In the genomic region with DNA sequence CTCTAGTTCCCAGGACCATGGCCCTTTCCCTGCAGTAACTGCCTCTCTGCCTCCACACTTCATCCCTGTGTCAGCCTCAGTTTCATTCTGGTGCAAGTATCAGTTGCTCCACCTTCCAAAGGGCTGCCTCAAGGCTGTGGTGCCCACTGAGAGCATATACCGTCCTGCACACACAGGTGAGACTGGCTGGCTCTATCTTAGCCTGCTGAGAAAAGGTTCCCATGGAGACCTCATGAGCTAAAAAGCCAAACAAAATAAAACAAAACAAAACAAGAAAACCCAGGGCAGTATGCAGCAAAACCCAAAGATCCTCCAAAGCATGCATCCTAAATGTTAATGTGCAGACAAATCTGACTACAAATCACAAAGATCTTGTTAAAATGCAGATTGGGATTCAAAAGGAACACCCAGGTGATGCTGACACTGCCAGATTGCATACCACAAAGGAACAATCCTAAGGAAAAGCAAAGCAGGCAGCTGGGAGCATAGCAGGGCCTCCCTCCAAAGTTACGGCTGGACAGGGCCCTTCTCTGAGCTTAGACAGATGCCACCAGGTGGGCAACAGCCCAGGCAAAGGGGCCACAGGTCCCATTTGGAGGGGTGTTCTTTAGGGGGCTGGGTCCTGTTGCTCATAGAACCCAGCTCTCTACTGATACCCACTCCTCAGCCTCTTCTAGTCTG, we compare ENCODE assay signal across 1 cellular context.
TF ChIP-seq lines count a peak whose summit lies in the region.

No MANE protein-coding gene starts in this region.

TF ChIP-seq in GM23338, 12 proteins besides CTCF, POLR2A, EP300 and RAD21 (continued from another document):
- no peak for TF ChIP-seq JUNB (IDR thresholded peaks at IDR 0.05; ENCODE audit: unreplicated experiment)
- TF ChIP-seq POLR2AphosphoS5 (IDR thresholded peaks at IDR 0.05; ENCODE audit: low read depth): no peak
- TF ChIP-seq, protein P1, sequence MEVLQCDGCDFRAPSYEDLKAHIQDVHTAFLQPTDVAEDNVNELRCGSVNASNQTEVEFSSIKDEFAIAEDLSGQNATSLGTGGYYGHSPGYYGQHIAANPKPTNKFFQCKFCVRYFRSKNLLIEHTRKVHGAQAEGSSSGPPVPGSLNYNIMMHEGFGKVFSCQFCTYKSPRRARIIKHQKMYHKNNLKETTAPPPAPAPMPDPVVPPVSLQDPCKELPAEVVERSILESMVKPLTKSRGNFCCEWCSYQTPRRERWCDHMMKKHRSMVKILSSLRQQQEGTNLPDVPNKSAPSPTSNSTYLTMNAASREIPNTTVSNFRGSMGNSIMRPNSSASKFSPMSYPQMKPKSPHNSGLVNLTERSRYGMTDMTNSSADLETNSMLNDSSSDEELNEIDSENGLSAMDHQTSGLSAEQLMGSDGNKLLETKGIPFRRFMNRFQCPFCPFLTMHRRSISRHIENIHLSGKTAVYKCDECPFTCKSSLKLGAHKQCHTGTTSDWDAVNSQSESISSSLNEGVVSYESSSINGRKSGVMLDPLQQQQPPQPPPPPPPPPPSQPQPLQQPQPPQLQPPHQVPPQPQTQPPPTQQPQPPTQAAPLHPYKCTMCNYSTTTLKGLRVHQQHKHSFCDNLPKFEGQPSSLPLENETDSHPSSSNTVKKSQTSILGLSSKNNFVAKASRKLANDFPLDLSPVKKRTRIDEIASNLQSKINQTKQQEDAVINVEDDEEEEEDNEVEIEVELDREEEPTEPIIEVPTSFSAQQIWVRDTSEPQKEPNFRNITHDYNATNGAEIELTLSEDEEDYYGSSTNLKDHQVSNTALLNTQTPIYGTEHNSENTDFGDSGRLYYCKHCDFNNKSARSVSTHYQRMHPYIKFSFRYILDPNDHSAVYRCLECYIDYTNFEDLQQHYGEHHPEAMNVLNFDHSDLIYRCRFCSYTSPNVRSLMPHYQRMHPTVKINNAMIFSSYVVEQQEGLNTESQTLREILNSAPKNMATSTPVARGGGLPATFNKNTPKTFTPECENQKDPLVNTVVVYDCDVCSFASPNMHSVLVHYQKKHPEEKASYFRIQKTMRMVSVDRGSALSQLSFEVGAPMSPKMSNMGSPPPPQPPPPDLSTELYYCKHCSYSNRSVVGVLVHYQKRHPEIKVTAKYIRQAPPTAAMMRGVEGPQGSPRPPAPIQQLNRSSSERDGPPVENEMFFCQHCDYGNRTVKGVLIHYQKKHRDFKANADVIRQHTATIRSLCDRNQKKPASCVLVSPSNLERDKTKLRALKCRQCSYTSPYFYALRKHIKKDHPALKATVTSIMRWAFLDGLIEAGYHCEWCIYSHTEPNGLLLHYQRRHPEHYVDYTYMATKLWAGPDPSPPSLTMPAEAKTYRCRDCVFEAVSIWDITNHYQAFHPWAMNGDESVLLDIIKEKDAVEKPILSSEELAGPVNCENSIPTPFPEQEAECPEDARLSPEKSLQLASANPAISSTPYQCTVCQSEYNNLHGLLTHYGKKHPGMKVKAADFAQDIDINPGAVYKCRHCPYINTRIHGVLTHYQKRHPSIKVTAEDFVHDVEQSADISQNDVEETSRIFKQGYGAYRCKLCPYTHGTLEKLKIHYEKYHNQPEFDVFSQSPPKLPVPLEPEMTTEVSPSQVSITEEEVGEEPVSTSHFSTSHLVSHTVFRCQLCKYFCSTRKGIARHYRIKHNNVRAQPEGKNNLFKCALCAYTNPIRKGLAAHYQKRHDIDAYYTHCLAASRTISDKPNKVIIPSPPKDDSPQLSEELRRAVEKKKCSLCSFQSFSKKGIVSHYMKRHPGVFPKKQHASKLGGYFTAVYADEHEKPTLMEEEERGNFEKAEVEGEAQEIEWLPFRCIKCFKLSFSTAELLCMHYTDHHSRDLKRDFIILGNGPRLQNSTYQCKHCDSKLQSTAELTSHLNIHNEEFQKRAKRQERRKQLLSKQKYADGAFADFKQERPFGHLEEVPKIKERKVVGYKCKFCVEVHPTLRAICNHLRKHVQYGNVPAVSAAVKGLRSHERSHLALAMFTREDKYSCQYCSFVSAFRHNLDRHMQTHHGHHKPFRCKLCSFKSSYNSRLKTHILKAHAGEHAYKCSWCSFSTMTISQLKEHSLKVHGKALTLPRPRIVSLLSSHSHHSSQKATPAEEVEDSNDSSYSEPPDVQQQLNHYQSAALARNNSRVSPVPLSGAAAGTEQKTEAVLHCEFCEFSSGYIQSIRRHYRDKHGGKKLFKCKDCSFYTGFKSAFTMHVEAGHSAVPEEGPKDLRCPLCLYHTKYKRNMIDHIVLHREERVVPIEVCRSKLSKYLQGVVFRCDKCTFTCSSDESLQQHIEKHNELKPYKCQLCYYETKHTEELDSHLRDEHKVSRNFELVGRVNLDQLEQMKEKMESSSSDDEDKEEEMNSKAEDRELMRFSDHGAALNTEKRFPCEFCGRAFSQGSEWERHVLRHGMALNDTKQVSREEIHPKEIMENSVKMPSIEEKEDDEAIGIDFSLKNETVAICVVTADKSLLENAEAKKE (CRISPR knock-in tag; IDR thresholded peaks at IDR 0.05): no peak
